In the genomic region with DNA sequence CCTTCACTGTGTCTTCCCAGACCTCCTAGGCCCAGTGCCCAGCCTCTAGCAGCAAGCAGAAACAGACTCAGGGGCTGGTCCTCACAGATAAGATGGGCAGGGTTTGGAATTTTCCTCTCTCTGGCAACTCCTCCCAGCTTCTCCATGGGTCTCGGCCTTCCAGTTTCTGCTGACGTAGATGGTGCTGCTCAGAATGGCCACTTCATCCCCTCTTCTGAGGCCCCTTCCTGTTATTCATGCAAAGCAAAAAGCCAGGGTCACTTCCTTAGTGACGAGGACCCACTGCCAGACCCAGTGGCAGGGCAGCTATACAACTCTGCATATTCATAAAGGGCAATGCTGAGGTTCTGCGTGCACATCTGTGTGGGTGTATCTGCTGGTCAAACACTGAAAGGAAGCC, we compare ENCODE assay signal across 19 cellular contexts.
DNase-seq lines count a peak whose midpoint lies in the region; ATAC-seq, FAIRE-seq and TF ChIP-seq lines count a peak whose summit lies in the region.
"Had no signal": no experiment of that assay in that cellular context is flagged by ENCODE, and none has a peak within 500 bp of the region (broad histone marks: within the 10 kb centered on the region; RNA-seq: fewer than 3 reads in every experiment).

No MANE protein-coding gene starts in this region.

- POLR2A ChIA-PET in HepG2 (lab: Yijun Ruan, JAX): no interaction called here

- H4K20me1 ChIP-seq in HepG2 (ENCODE audit: insufficient read depth, low read length) (no peaks in the 10 kb centered on the region), neural progenitor cell (ENCODE audit: low read depth) (no peaks in the 10 kb centered on the region)

- H3K27me3 ChIP-seq in liver (ENCODE audit: control insufficient read depth in 4 of 4, insufficient read depth in 4 of 4, low read length in 3 of 4) (no peaks in the 10 kb centered on the region), HepG2 (ENCODE audit: control insufficient read depth in 1 of 2, insufficient read depth in 2 of 2, low read length in 2 of 2) (peaks cover 0 to 28% of the 10 kb centered on the region in 2 experiments), neural progenitor cell (no peaks in the 10 kb centered on the region)
- H3K27me3 ChIP-seq: BE2C had no signal

- BruUV-seq in HepG2 (replicated peaks; lab: Mats Ljungman, UMichigan): no TSS peak

- no peak for TF ChIP-seq EP300 in HepG2 (IDR thresholded peaks at IDR 0.05; ENCODE audit: low read depth in 2 of 2, low read length in 2 of 2)
- no peak for TF ChIP-seq EP300 in HepG2 (CRISPR knock-in tag; IDR thresholded peaks at IDR 0.05; ENCODE audit: borderline replicate concordance)

- peaks cover 9% of the 10 kb centered on the region for H3K27me3 Mint-ChIP-seq in neural progenitor cell (ENCODE audit: insufficient read depth, low read depth)
- H3K27me3 Mint-ChIP-seq in nephron progenitor cell (ENCODE audit: low read depth, poor library complexity): peaks cover 12% of the 10 kb centered on the region

- H3K4me3 ChIP-seq in liver (ENCODE audit: low read depth in 1 of 3, low read length in 3 of 3) (no peak overlapping the region), HepG2 (replicated peaks in 1 of 3; ENCODE audit: insufficient read depth in 1 of 3, low read depth in 2 of 3, low read length in 3 of 3) (no peak overlapping the region), neural progenitor cell (no peak overlapping the region)

- H3K27ac Mint-ChIP-seq in neural progenitor cell: peak overlapping the region; percentile 8
- no peak overlapping the region for H3K27ac Mint-ChIP-seq in nephron progenitor cell
- H3K27ac Mint-ChIP-seq: CD4-positive, CD25-positive, alpha-beta regulatory T cell had no signal

- DNase-seq in HepG2 (ENCODE audit: low spot score): no peak
- DNase-seq in islet precursor cell: peak; percentile 47
- DNase-seq in neural progenitor cell (ENCODE audit: low spot score): no peak
- no peak for DNase-seq in NCI-H1436 (lab: John Stamatoyannopoulos, UW)
- DNase-seq in NCI-H345 (lab: John Stamatoyannopoulos, UW): no peak
- no peak for DNase-seq in nephron progenitor cell
- no peak for DNase-seq in NCI-H510A (lab: John Stamatoyannopoulos, UW)
- DNase-seq: 8988T; BE2C; CD4-positive, CD25-positive, alpha-beta regulatory T cell; DMS53; KG1; NCI-H1105 treated with DMSO at 0.1 percent for 48 hours; NCI-H1694 treated with DMSO at 0.1 percent for 48 hours; NCI-H510A treated with DMSO at 0.1 percent for 48 hours; NCI-H774; SHP77 had no signal

- H3K36me3 ChIP-seq in liver (ENCODE audit: control insufficient read depth in 4 of 4, insufficient read depth in 3 of 4, low read depth in 1 of 4, low read length in 3 of 4) (no peaks in the 10 kb centered on the region), HepG2 (replicated peaks in 1 of 2; ENCODE audit: control insufficient read depth in 1 of 2, insufficient read depth in 2 of 2, low read length in 2 of 2) (no peaks in the 10 kb centered on the region), neural progenitor cell (no peaks in the 10 kb centered on the region)
- H3K36me3 ChIP-seq: BE2C had no signal

- no peak overlapping the region for H2AFZ ChIP-seq in HepG2 (ENCODE audit: low read length)
- H2AFZ ChIP-seq in neural progenitor cell (replicated peaks): no peak overlapping the region

- in situ Hi-C loops in HepG2 (cut with HindIII; ENCODE audit: extremely low pct_ligation_motif_present, low pct_unique_long_range_greater_than_20kb): no loop called here

- H3K9ac ChIP-seq in liver (ENCODE audit: low read depth in 1 of 2, low read length in 2 of 2) (no peak overlapping the region), HepG2 (ENCODE audit: insufficient read depth, low read depth, low read length) (no peak overlapping the region), neural progenitor cell (no peak overlapping the region)

- no peak for FAIRE-seq in HepG2 (lab: Jason Lieb, UNC)
- FAIRE-seq: GM12891 had no signal

- ATAC-seq in HepG2: no peak

- H3K36me3 Mint-ChIP-seq in neural progenitor cell: no peaks in the 10 kb centered on the region
- no peaks in the 10 kb centered on the region for H3K36me3 Mint-ChIP-seq in nephron progenitor cell (ENCODE audit: low read depth)
- H3K36me3 Mint-ChIP-seq: CD4-positive, CD25-positive, alpha-beta regulatory T cell had no signal

- no peaks in the 10 kb centered on the region for H3F3A ChIP-seq in neural progenitor cell (ENCODE audit: low read depth)

- WGBS in liver: 58% methylated on average over 4 of the region's 4 CpGs
- WGBS in HepG2 (ENCODE audit: low lambda C conversion rate): 0% methylated on average over 4 of the region's 4 CpGs

- H3K4me1 Mint-ChIP-seq in neural progenitor cell: peaks cover 22% of the 10 kb centered on the region
- H3K4me1 Mint-ChIP-seq in nephron progenitor cell: no peaks in the 10 kb centered on the region
- H3K4me1 Mint-ChIP-seq: CD4-positive, CD25-positive, alpha-beta regulatory T cell had no signal

- H3K4me2 ChIP-seq in HepG2 (ENCODE audit: low read depth, low read length) (no peak overlapping the region), neural progenitor cell (no peak overlapping the region)

- H3K9me3 ChIP-seq in liver (ENCODE audit: control insufficient read depth in 4 of 4, low read length in 3 of 4) (peaks cover 0 to 4% (median 0%) of the 10 kb centered on the region in 4 donors), HepG2 (ENCODE audit: low read length) (no peaks in the 10 kb centered on the region), neural progenitor cell (ENCODE audit: low read depth) (no peaks in the 10 kb centered on the region)
- H3K9me3 ChIP-seq: BE2C had no signal

- TF ChIP-seq CTCF in liver (IDR thresholded peaks at IDR 0.05; ENCODE audit: low read depth, low read length, missing input control) (no peak), HepG2 (CRISPR knock-in tag; IDR thresholded peaks at IDR 0.05) (no peak), neural progenitor cell (IDR thresholded peaks at IDR 0.05) (no peak), nephron progenitor cell (IDR thresholded peaks at IDR 0.05) (no peak)

- intact Hi-C loops in HepG2 (cut with micrococcal nuclease; ENCODE audit: unreplicated experiment): no loop called here

- H3K4me1 ChIP-seq in liver (ENCODE audit: control insufficient read depth in 4 of 4, insufficient read depth in 4 of 4, low read length in 3 of 4): no peaks in the 10 kb centered on the region
- no peaks in the 10 kb centered on the region for H3K4me1 ChIP-seq in HepG2 (ENCODE audit: insufficient read depth, low read length)
- peaks cover 6% of the 10 kb centered on the region for H3K4me1 ChIP-seq in neural progenitor cell
- H3K4me1 ChIP-seq: BE2C had no signal

- H3K27ac ChIP-seq in liver (ENCODE audit: low read depth in 1 of 2, low read length in 2 of 2) (peak overlapping the region in 1 of 2 donors; percentile 14), HepG2 (ENCODE audit: extremely low read length, insufficient read depth, low read length) (no peak overlapping the region), neural progenitor cell (no peak overlapping the region)

- TF ChIP-seq RAD21 in liver (IDR thresholded peaks at IDR 0.05): no peak
- TF ChIP-seq RAD21 in HepG2 (CRISPR knock-in tag; IDR thresholded peaks at IDR 0.05): no peak

- H3K9me3 Mint-ChIP-seq in neural progenitor cell: peaks cover 6% of the 10 kb centered on the region
- no peaks in the 10 kb centered on the region for H3K9me3 Mint-ChIP-seq in nephron progenitor cell

- H3K79me2 ChIP-seq in HepG2 (ENCODE audit: insufficient read depth, low read length) (no peaks in the 10 kb centered on the region), neural progenitor cell (ENCODE audit: low read depth) (no peaks in the 10 kb centered on the region)

- H3K4me3 Mint-ChIP-seq in neural progenitor cell: no peak overlapping the region
- no peak overlapping the region for H3K4me3 Mint-ChIP-seq in nephron progenitor cell
- H3K4me3 Mint-ChIP-seq: CD4-positive, CD25-positive, alpha-beta regulatory T cell had no signal

- CTCF ChIA-PET in HepG2 (lab: Yijun Ruan, JAX; ENCODE audit: low intra/inter-chr PET ratio, low total read pairs): no interaction called here

- TF ChIP-seq POLR2A in HepG2 (IDR thresholded peaks at IDR 0.05; ENCODE audit: insufficient read depth in 1 of 2, low read depth in 2 of 2, low read length in 2 of 2): no peak

TF ChIP-seq in HepG2, 621 proteins besides CTCF, POLR2A, EP300 and RAD21:
- TF ChIP-seq ZNF264 (CRISPR knock-in tag; IDR thresholded peaks at IDR 0.05): no peak
- no peak for TF ChIP-seq AKAP8 (CRISPR knock-in tag; IDR thresholded peaks at IDR 0.05)
- TF ChIP-seq ESRRA (CRISPR knock-in tag; IDR thresholded peaks at IDR 0.05; ENCODE audit: low read depth): no peak
- TF ChIP-seq, protein P1, sequence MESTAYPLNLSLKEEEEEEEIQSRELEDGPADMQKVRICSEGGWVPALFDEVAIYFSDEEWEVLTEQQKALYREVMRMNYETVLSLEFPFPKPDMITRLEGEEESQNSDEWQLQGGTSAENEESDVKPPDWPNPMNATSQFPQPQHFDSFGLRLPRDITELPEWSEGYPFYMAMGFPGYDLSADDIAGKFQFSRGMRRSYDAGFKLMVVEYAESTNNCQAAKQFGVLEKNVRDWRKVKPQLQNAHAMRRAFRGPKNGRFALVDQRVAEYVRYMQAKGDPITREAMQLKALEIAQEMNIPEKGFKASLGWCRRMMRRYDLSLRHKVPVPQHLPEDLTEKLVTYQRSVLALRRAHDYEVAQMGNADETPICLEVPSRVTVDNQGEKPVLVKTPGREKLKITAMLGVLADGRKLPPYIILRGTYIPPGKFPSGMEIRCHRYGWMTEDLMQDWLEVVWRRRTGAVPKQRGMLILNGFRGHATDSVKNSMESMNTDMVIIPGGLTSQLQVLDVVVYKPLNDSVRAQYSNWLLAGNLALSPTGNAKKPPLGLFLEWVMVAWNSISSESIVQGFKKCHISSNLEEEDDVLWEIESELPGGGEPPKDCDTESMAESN (CRISPR knock-in tag; conservative IDR thresholded peaks at IDR 0.05): no peak
TF ChIP-seq in HepG2: peak in this region for 0.
